ENCODE assay signal across 1 cellular context in genomic region chrX:71228063-71228642, GRCh38.
A peak's percentile ranks its signal among the peaks of the same experiment; 100 is the strongest.
TF ChIP-seq lines count a peak whose summit lies in the region.

No MANE protein-coding gene starts in this region.

TF ChIP-seq in HepG2, 621 proteins besides CTCF, POLR2A, EP300 and RAD21 (continued from another document and continues in another):
- TF ChIP-seq TBX2 (CRISPR knock-in tag; IDR thresholded peaks at IDR 0.05; ENCODE audit: borderline replicate concordance) = peak; percentile 43; the same call in 1 of the 2 replicates
- TF ChIP-seq SKIL (CRISPR knock-in tag; IDR thresholded peaks at IDR 0.05; ENCODE audit: borderline replicate concordance) = no peak
- TF ChIP-seq ZNF597 (CRISPR knock-in tag; IDR thresholded peaks at IDR 0.05) = no peak
- TF ChIP-seq RARA (CRISPR knock-in tag; IDR thresholded peaks at IDR 0.05) = peak; percentile 67
- TF ChIP-seq NFKB2 (CRISPR knock-in tag; IDR thresholded peaks at IDR 0.05; ENCODE audit: borderline replicate concordance) = no peak
- 0 out of 2 replicates have a peak, but pooled peaks have one; percentile 14 for TF ChIP-seq RERE (CRISPR knock-in tag; IDR thresholded peaks at IDR 0.05; ENCODE audit: low read depth)
- no peak for TF ChIP-seq KIAA2018 (CRISPR knock-in tag; IDR thresholded peaks at IDR 0.05; ENCODE audit: borderline replicate concordance)
- no peak for TF ChIP-seq ATF5 (CRISPR knock-in tag; IDR thresholded peaks at IDR 0.05; ENCODE audit: low read depth)
- no peak for TF ChIP-seq JDP2 (CRISPR knock-in tag; IDR thresholded peaks at IDR 0.05; ENCODE audit: borderline replicate concordance)
- no peak for TF ChIP-seq SCMH1 (CRISPR knock-in tag; IDR thresholded peaks at IDR 0.05; ENCODE audit: borderline replicate concordance)
- no peak for TF ChIP-seq BATF2 (CRISPR knock-in tag; IDR thresholded peaks at IDR 0.05)
- no peak for TF ChIP-seq PBX3 (CRISPR knock-in tag; IDR thresholded peaks at IDR 0.05; ENCODE audit: borderline replicate concordance)
- no peak for TF ChIP-seq CSRNP2 (CRISPR knock-in tag; conservative IDR thresholded peaks at IDR 0.05; ENCODE audit: low read depth)
- no peak for TF ChIP-seq ZBED4 (CRISPR knock-in tag; IDR thresholded peaks at IDR 0.05; ENCODE audit: borderline replicate concordance)
- no peak for TF ChIP-seq ZNF746 (CRISPR knock-in tag; IDR thresholded peaks at IDR 0.05)
- no peak for TF ChIP-seq ZNF362 (CRISPR knock-in tag; IDR thresholded peaks at IDR 0.05; ENCODE audit: borderline replicate concordance)
- no peak for TF ChIP-seq SETDB1 (CRISPR knock-in tag; IDR thresholded peaks at IDR 0.05; ENCODE audit: borderline replicate concordance)
- peak; percentile 52; the same call in 1 of the 2 replicates for TF ChIP-seq JUNB (CRISPR knock-in tag; IDR thresholded peaks at IDR 0.05; ENCODE audit: borderline replicate concordance)
